Comparison of ENCODE assay signal across 19 cellular contexts in the genomic region with DNA sequence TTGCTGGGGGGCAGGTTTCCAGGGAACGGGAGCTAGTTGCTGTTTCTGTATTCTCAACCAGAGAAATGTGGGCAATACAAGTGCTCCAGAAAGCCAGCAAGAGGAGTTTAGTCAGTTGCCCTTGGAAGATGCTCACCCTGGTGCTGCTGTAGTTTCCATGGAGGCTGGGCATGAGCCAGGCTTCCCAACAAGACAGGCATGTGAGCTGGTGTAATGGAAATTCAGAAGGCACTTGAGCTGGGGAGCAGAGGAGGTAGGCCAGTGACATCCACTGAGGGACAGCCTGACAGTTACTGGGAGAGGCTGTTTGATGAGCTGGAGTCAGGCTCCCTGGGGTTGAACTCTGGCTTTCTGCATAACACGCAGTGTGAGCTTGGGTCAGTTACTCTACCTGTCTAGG. TPM values are rescaled to one million over a fixed set of nuclear protein-coding genes. Genes with fewer than 3 reads are reported as not detected.
A peak's percentile ranks its signal among the peaks of the same experiment; 100 is the strongest.
DNase-seq lines count a peak whose midpoint lies in the region; ATAC-seq and TF ChIP-seq lines count a peak whose summit lies in the region.
"Had no signal": no experiment of that assay in that cellular context is flagged by ENCODE, and none has a peak within 500 bp of the region (broad histone marks: within the 10 kb centered on the region; RNA-seq: fewer than 3 reads in every experiment).

No MANE protein-coding gene starts in this region.

- peak overlapping the region; percentile 93 for H3K4me2 ChIP-seq in BLaER1
- H3K4me2 ChIP-seq: hepatocyte had no signal

- no peak for ATAC-seq in T-cell (replicated peaks in 1 of 4)
- no peak for ATAC-seq in HG03342 (IDR thresholded peaks at IDR 0.05; ENCODE audit: unreplicated experiment)
- ATAC-seq in body of pancreas, result no peak
- ATAC-seq: Panc1 had no signal

- peaks cover 84% of the 10 kb centered on the region for H4K20me1 ChIP-seq in BLaER1

- DNase-seq in T-helper 2 cell treated with Interferon-gamma antibody and Interleukin-4, amounts not matched to agents 5 μg/mL and 100 μg/mL, for 36 hours (ENCODE audit: low spot score), result no peak
- no peak for DNase-seq in T-helper 2 cell
- no peak for DNase-seq in T-cell
- peak; percentile 70 for DNase-seq in medulla oblongata (ENCODE audit: extremely low spot score)
- no peak for DNase-seq in stimulated activated CD8-positive, alpha-beta memory T cell treated with anti-CD3 and anti-CD28 coated beads, Interleukin-4, amount 100 ng/mL, for 48 hours
- DNase-seq in body of pancreas, result no peak
- DNase-seq: 8988T; activated CD8-positive, alpha-beta memory T cell treated with anti-CD3 and anti-CD28 coated beads, Interleukin-2, amount 50 U/mL, for 48 hours; caudate nucleus; effector CD4-positive, alpha-beta T cell; kidney; NCI-H2081; NCI-H526 treated with DMSO at 0.1 percent for 48 hours; stimulated activated CD4-positive, alpha-beta T cell treated with anti-CD3 and anti-CD28 coated beads, Interleukin-4, amount 100 ng/mL, for 1 hour; transverse colon had no signal

- H3K9me3 ChIP-seq in BLaER1 (peaks cover 6% of the 10 kb centered on the region; the same call in 1 of the 2 replicates), body of pancreas (no peaks in the 10 kb centered on the region)
- H3K9me3 ChIP-seq: transverse colon had no signal

- H3K27ac ChIP-seq in BLaER1 (0 out of 2 replicates have a peak overlapping the region, but pooled peaks have one; percentile 36), body of pancreas (no peak overlapping the region)
- H3K27ac ChIP-seq: hepatocyte had no signal

- H3K36me3 ChIP-seq in BLaER1, result peaks cover 72% of the 10 kb centered on the region
- no peaks in the 10 kb centered on the region for H3K36me3 ChIP-seq in body of pancreas (replicated peaks in 1 of 2; ENCODE audit: insufficient read depth in 1 of 2, low read depth in 2 of 2)
- H3K36me3 ChIP-seq: transverse colon had no signal

- H3K27ac Mint-ChIP-seq in T-helper 2 cell treated with Interferon-gamma antibody and Interleukin-4, amounts not matched to agents 5 μg/mL and 100 μg/mL, for 36 hours, result peak overlapping the region; percentile 43
- peak overlapping the region; percentile 83 to 92 for H3K27ac Mint-ChIP-seq in T-cell

- WGBS in body of pancreas, 2 donors, result 92 to 95% methylated on average over 2 of the region's 2 CpGs

- H3K9ac ChIP-seq in BLaER1, result no peak overlapping the region

- CTCF ChIA-PET in T-cell (lab: Charles Lee), result no interaction called here

- H3K36me3 Mint-ChIP-seq in T-helper 2 cell treated with Interferon-gamma antibody and Interleukin-4, amounts not matched to agents 5 μg/mL and 100 μg/mL, for 36 hours (ENCODE audit: low read depth), result peaks cover 34% of the 10 kb centered on the region
- H3K36me3 Mint-ChIP-seq in T-cell, result peaks cover 4% of the 10 kb centered on the region

- H3K9me3 Mint-ChIP-seq in T-helper 2 cell treated with Interferon-gamma antibody and Interleukin-4, amounts not matched to agents 5 μg/mL and 100 μg/mL, for 36 hours, result no peaks in the 10 kb centered on the region
- H3K9me3 Mint-ChIP-seq in T-cell, result no peaks in the 10 kb centered on the region

- POLR2A ChIA-PET in T-cell (lab: Charles Lee), result no interaction called here

- H3K4me3 ChIP-seq in BLaER1 (no peak overlapping the region), body of pancreas (no peak overlapping the region)
- H3K4me3 ChIP-seq: hepatocyte, transverse colon had no signal

- peak overlapping the region; percentile 59 for H3K4me3 Mint-ChIP-seq in T-helper 2 cell treated with Interferon-gamma antibody and Interleukin-4, amounts not matched to agents 5 μg/mL and 100 μg/mL, for 36 hours
- H3K4me3 Mint-ChIP-seq in T-cell, result peak overlapping the region in 1 of 3 donors; percentile 73

- H3K27me3 ChIP-seq in BLaER1 (no peaks in the 10 kb centered on the region), body of pancreas (no peaks in the 10 kb centered on the region)
- H3K27me3 ChIP-seq: hepatocyte, transverse colon had no signal

- TF ChIP-seq CTCF in body of pancreas (IDR thresholded peaks at IDR 0.05), result no peak

- H3K4me1 Mint-ChIP-seq in T-helper 2 cell treated with Interferon-gamma antibody and Interleukin-4, amounts not matched to agents 5 μg/mL and 100 μg/mL, for 36 hours (ENCODE audit: low read depth), result peaks cover 73% of the 10 kb centered on the region
- peaks cover 88 to 92% (median 90%) of the 10 kb centered on the region in 3 donors for H3K4me1 Mint-ChIP-seq in T-cell

- H3K4me1 ChIP-seq in BLaER1, result peaks cover 99% of the 10 kb centered on the region
- H3K4me1 ChIP-seq in body of pancreas, result peaks cover 23% of the 10 kb centered on the region

- intact Hi-C loops in body of pancreas (cut with DNase I), result no loop called here

- TF ChIP-seq POLR2A in body of pancreas (IDR thresholded peaks at IDR 0.05), result no peak

- H3K27me3 Mint-ChIP-seq in T-helper 2 cell treated with Interferon-gamma antibody and Interleukin-4, amounts not matched to agents 5 μg/mL and 100 μg/mL, for 36 hours (ENCODE audit: low read depth), result no peaks in the 10 kb centered on the region
- H3K27me3 Mint-ChIP-seq in T-cell, result no peaks in the 10 kb centered on the region

RNA-seq across cellular contexts. Expression of a gene that starts 7.7 kb away (rescaled TPM):
- total RNA-seq in T-cell, result 10 to 100 TPM in 3 of 5 donors, 1 to 10 TPM in 2; 8.6 to 14.4 (median 10.6) TPM
- 1 to 10 TPM; 1.3 to 9.2 TPM for total RNA-seq in body of pancreas
